1 cellular context compared by ENCODE assay signal in genomic region chr5:6792911-6793451, GRCh38.
TF ChIP-seq lines count a peak whose summit lies in the region.

No MANE protein-coding gene starts in this region.

TF ChIP-seq in HepG2, 621 proteins besides CTCF, POLR2A, EP300 and RAD21:
- TF ChIP-seq MLLT10 (CRISPR knock-in tag; IDR thresholded peaks at IDR 0.05) (no peak), ETS1 (CRISPR knock-in tag; IDR thresholded peaks at IDR 0.05) (no peak), JUND (CRISPR knock-in tag; IDR thresholded peaks at IDR 0.05) (no peak), SP4 (CRISPR knock-in tag; IDR thresholded peaks at IDR 0.05) (no peak), ZNF367 (CRISPR knock-in tag; IDR thresholded peaks at IDR 0.05; ENCODE audit: borderline replicate concordance) (no peak), MEIS1 (CRISPR knock-in tag; IDR thresholded peaks at IDR 0.05; ENCODE audit: borderline replicate concordance) (no peak), ZNF142 (CRISPR knock-in tag; IDR thresholded peaks at IDR 0.05) (no peak), RBAK (CRISPR knock-in tag; IDR thresholded peaks at IDR 0.05) (no peak), ZNF619 (CRISPR knock-in tag; IDR thresholded peaks at IDR 0.05) (no peak), CC2D1A (CRISPR knock-in tag; IDR thresholded peaks at IDR 0.05) (no peak), ZBTB39 (CRISPR knock-in tag; IDR thresholded peaks at IDR 0.05) (no peak), MATR3 (CRISPR knock-in tag; IDR thresholded peaks at IDR 0.05) (no peak), ZNF136 (CRISPR knock-in tag; IDR thresholded peaks at IDR 0.05; ENCODE audit: low read depth) (no peak), FOXM1 (CRISPR knock-in tag; IDR thresholded peaks at IDR 0.05) (no peak)
- TF ChIP-seq, protein P1, sequence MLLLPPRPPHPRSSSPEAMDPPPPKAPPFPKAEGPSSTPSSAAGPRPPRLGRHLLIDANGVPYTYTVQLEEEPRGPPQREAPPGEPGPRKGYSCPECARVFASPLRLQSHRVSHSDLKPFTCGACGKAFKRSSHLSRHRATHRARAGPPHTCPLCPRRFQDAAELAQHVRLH (CRISPR knock-in tag; IDR thresholded peaks at IDR 0.05; ENCODE audit: borderline replicate concordance, low read depth), result no peak
